Comparison of ENCODE assay signal across 23 cellular contexts in the genomic region with DNA sequence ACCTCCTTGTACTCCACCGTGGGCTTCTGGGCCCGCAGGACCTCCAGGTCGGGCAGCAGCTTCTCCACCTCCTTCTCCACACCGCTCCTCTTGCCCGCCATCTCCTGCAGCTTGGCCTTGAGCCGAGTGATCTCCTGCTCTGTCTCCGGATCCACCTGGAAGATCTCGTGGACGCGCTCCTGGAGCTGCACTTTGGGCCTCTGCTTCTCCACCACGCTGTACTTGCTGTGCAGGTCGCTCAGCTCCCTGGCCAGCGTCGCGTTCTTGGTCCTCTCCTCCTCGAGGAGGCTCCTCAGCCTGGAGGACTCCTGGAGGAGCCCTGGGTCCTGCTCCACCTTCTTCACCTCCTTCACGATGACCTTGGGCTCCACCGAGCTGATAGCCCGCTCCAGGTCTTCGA. TPM values are rescaled to one million over a fixed set of nuclear protein-coding genes. Genes with fewer than 3 reads are reported as not detected.
A peak's percentile ranks its signal among the peaks of the same experiment; 100 is the strongest.
DNase-seq lines count a peak whose midpoint lies in the region; ATAC-seq, FAIRE-seq and TF ChIP-seq lines count a peak whose summit lies in the region.
"Had no signal": no experiment of that assay in that cellular context is flagged by ENCODE, and none has a peak within 500 bp of the region (broad histone marks: within the 10 kb centered on the region; RNA-seq: fewer than 3 reads in every experiment).

No MANE protein-coding gene starts in this region.

- no peak for ATAC-seq in HCT116
- no peak for ATAC-seq in stimulated activated naive B cell treated with anti-CD40 and anti-IgM and Interleukin-4, amounts not matched to agents 10 μg/mL and 1 μg/mL and 100 μg/mL, for 72 hours (replicated peaks)
- ATAC-seq: CD8-positive, alpha-beta T cell; Right ventricle myocardium inferior had no signal

- H2BK15ac ChIP-seq in H1 (ENCODE audit: low read length) = no peak overlapping the region

- POLR2A ChIA-PET in HCT116 (lab: Charles Lee) = interaction anchor here (1.1 kb wide), 1 partner anchor 20 kb away, joined by 3 read pairs; no protein-coding TSS in a partner anchor
- POLR2A ChIA-PET in H1 (lab: Charles Lee; ENCODE audit: partially characterized antibody) = interaction anchor here (0.7 to 1.6 kb wide), 5 partner anchors 14 to 261 kb away, joined by 3 to 5 read pairs (median 3); no protein-coding TSS in a partner anchor

- H4K5ac ChIP-seq in H1 (ENCODE audit: insufficient read length, low read depth, low read length) = no peak overlapping the region

- H2AFZ ChIP-seq in HCT116 (ENCODE audit: low read depth, low read length, poor library complexity, severe bottlenecking) = no peak overlapping the region
- no peak overlapping the region for H2AFZ ChIP-seq in H1 (ENCODE audit: low read length)

- H3K4me3 ChIP-seq in HCT116 (replicated peaks in 1 of 2; ENCODE audit: low read depth in 1 of 2, low read length in 2 of 2) = no peak overlapping the region
- no peak overlapping the region for H3K4me3 ChIP-seq in H1 (ENCODE audit: extremely low read depth in 1 of 4, insufficient read depth in 2 of 4, low read depth in 3 of 4, low read length in 4 of 4)
- H3K4me3 ChIP-seq: HAP-1, SJSA1 had no signal

- peak overlapping the region; percentile 22 for H4K8ac ChIP-seq in H1 (ENCODE audit: extremely low read depth, insufficient read depth, low read length)

- H4K20me1 ChIP-seq in HCT116 (ENCODE audit: insufficient read depth) (no peaks in the 10 kb centered on the region), H1 (replicated peaks in 1 of 2; ENCODE audit: control insufficient read depth in 1 of 2, insufficient read depth in 2 of 2, low read length in 2 of 2) (no peaks in the 10 kb centered on the region)

- no peak overlapping the region for H3K18ac ChIP-seq in H1 (ENCODE audit: extremely low read depth, low read length)

- CTCF ChIA-PET in HCT116 (lab: Charles Lee) (interaction anchor here (1.8 to 7.1 kb wide), 2 partner anchors 9 to 104 kb away, joined by 8 to 68 read pairs; a partner anchor contains a TSS), H1 (lab: Charles Lee; ENCODE audit: partially characterized antibody) (interaction anchor here (0.5 to 32.0 kb wide), 12 partner anchors 5 to 177 kb away, joined by 3 to 885 read pairs (median 6); a partner anchor contains a TSS)

- H3K4me2 ChIP-seq in HCT116 (ENCODE audit: low read length) (no peak overlapping the region), H1 (ENCODE audit: insufficient read depth in 1 of 2, low read depth in 2 of 2, low read length in 2 of 2) (no peak overlapping the region)

- H3K23ac ChIP-seq in H1 (ENCODE audit: insufficient read length) = no peak overlapping the region

- FAIRE-seq in H1 (lab: Jason Lieb, UNC) = no peak
- FAIRE-seq: GM18507, HTR-8/SVneo had no signal

- H3K27me3 Mint-ChIP-seq in nephron progenitor cell (ENCODE audit: low read depth, poor library complexity) = peaks cover 11% of the 10 kb centered on the region
- H3K27me3 Mint-ChIP-seq in stimulated activated naive B cell treated with anti-CD40 and anti-IgM and Interleukin-4, amounts not matched to agents 10 μg/mL and 1 μg/mL and 100 μg/mL, for 72 hours = peaks cover 0 to 9% of the 10 kb centered on the region in 2 donors

- H3K9me3 Mint-ChIP-seq in nephron progenitor cell = no peaks in the 10 kb centered on the region
- no peaks in the 10 kb centered on the region for H3K9me3 Mint-ChIP-seq in stimulated activated naive B cell treated with anti-CD40 and anti-IgM and Interleukin-4, amounts not matched to agents 10 μg/mL and 1 μg/mL and 100 μg/mL, for 72 hours
- H3K9me3 Mint-ChIP-seq: CD8-positive, alpha-beta T cell had no signal

- H3K9me3 ChIP-seq in HCT116 (ENCODE audit: control insufficient read depth in 1 of 2, insufficient read depth in 1 of 2, low read depth in 1 of 2, low read length in 2 of 2) (no peaks in the 10 kb centered on the region), H1 (ENCODE audit: insufficient read depth in 2 of 2, low read depth in 1 of 2, low read length in 1 of 2) (no peaks in the 10 kb centered on the region; a peak in 1 of 4 replicates)
- H3K9me3 ChIP-seq: HAP-1, SJSA1 had no signal

- H3K27me3 ChIP-seq in HCT116 (ENCODE audit: insufficient read depth, low read length) (no peaks in the 10 kb centered on the region), H1 (replicated peaks in 1 of 4; ENCODE audit: control insufficient read depth in 3 of 4, extremely low read depth in 1 of 4, insufficient read depth in 3 of 4, low read length in 3 of 4) (no peaks in the 10 kb centered on the region; a peak in 1 of 7 replicates)
- H3K27me3 ChIP-seq: SJSA1 had no signal

- no peak for DNase-seq in HCT116 (ENCODE audit: low read depth, low spot score)
- no peak for DNase-seq in H1 (ENCODE audit: low read depth in 1 of 2, low spot score in 2 of 2)
- no peak for DNase-seq in nephron progenitor cell
- DNase-seq in stimulated activated naive B cell treated with anti-CD40 and anti-IgM and Interleukin-4, amounts not matched to agents 10 μg/mL and 1 μg/mL and 100 μg/mL, for 72 hours = no peak
- no peak for DNase-seq in KG1 (lab: John Stamatoyannopoulos, UW)
- no peak for DNase-seq in EL
- no peak for DNase-seq in NCI-H1436 treated with DMSO at 0.1 percent for 48 hours (lab: John Stamatoyannopoulos, UW)
- DNase-seq: ACHN; C1 segment of cervical spinal cord; CD8-positive, alpha-beta T cell; GDM1; IMR-90; Karpas-422; NCI-H1694 treated with DMSO at 0.1 percent for 48 hours; NCI-H2081 treated with DMSO at 0.1 percent for 48 hours; NCI-H2171 treated with DMSO at 0.1 percent for 48 hours; NCI-H524 treated with DMSO at 0.1 percent for 48 hours; NCI-H82 had no signal

- no peak overlapping the region for H3K14ac ChIP-seq in H1 (ENCODE audit: insufficient read length)

- peaks cover 8% of the 10 kb centered on the region for H3K36me3 Mint-ChIP-seq in nephron progenitor cell (ENCODE audit: low read depth)
- H3K36me3 Mint-ChIP-seq in stimulated activated naive B cell treated with anti-CD40 and anti-IgM and Interleukin-4, amounts not matched to agents 10 μg/mL and 1 μg/mL and 100 μg/mL, for 72 hours = peaks cover 4 to 16% of the 10 kb centered on the region in 2 donors
- H3K36me3 Mint-ChIP-seq: CD8-positive, alpha-beta T cell had no signal

- H3K79me2 ChIP-seq in HCT116 (ENCODE audit: insufficient read depth, low read length) (no peaks in the 10 kb centered on the region), H1 (ENCODE audit: control insufficient read depth in 1 of 2, insufficient read depth in 2 of 2, low read length in 2 of 2) (no peaks in the 10 kb centered on the region)

- H2BK12ac ChIP-seq in H1 (ENCODE audit: low read depth, low read length) = no peak overlapping the region

- no peaks in the 10 kb centered on the region for H3K79me1 ChIP-seq in H1 (ENCODE audit: low read depth, low read length)

- peak overlapping the region; percentile 36 for H3K27ac Mint-ChIP-seq in nephron progenitor cell
- H3K27ac Mint-ChIP-seq in stimulated activated naive B cell treated with anti-CD40 and anti-IgM and Interleukin-4, amounts not matched to agents 10 μg/mL and 1 μg/mL and 100 μg/mL, for 72 hours = peak overlapping the region; percentile 42
- H3K27ac Mint-ChIP-seq: CD8-positive, alpha-beta T cell had no signal

- H3K4ac ChIP-seq in H1 (replicated peaks; ENCODE audit: insufficient read length, low read depth, low read length) = peak overlapping the region; percentile 69

- H3K36me3 ChIP-seq in HCT116 (ENCODE audit: control insufficient read depth in 1 of 2, insufficient read depth in 2 of 2, low read length in 2 of 2) (peaks cover 28 to 31% of the 10 kb centered on the region in 2 experiments; a peak in 3 of 4 replicates), H1 (ENCODE audit: control insufficient read depth in 2 of 4, insufficient read depth in 4 of 4, low read length in 3 of 4) (no peaks in the 10 kb centered on the region; a peak in 1 of 8 replicates)
- H3K36me3 ChIP-seq: HAP-1 had no signal

- no peak for TF ChIP-seq POLR2A in HCT116 (IDR thresholded peaks at IDR 0.05; ENCODE audit: borderline replicate concordance, extremely low read depth, insufficient read depth, insufficient read length)
- no peak for TF ChIP-seq POLR2A in H1 (IDR thresholded peaks at IDR 0.05; ENCODE audit: control extremely low read depth in 1 of 2, low read depth in 2 of 2, low read length in 2 of 2)

- no peaks in the 10 kb centered on the region for H3K23me2 ChIP-seq in H1 (ENCODE audit: low read depth, low read length)

- no peak overlapping the region for H2BK120ac ChIP-seq in H1 (replicated peaks; ENCODE audit: low read depth, low read length)

- H2BK5ac ChIP-seq in H1 (ENCODE audit: low read depth, low read length) = no peak overlapping the region

- no peak for TF ChIP-seq EP300 in H1 (IDR thresholded peaks at IDR 0.05; ENCODE audit: borderline replicate concordance in 1 of 2, low read depth in 2 of 2, low read length in 2 of 2)

- TF ChIP-seq CTCF in HCT116 (IDR thresholded peaks at IDR 0.05 in 2 of 3, conservative IDR thresholded peaks at IDR 0.05 in 1 of 3; ENCODE audit: borderline replicate concordance in 1 of 3, insufficient read depth in 1 of 3, low read depth in 2 of 3, low read length in 2 of 3) (no peak), H1 (IDR thresholded peaks at IDR 0.05; ENCODE audit: control extremely low read depth in 1 of 3, insufficient read depth in 1 of 3, low read depth in 1 of 3, low read length in 3 of 3) (no peak), nephron progenitor cell (IDR thresholded peaks at IDR 0.05) (no peak)

- intact Hi-C loops in HCT116 (cut with micrococcal nuclease) = no loop called here

- no peak overlapping the region for H3K4me3 Mint-ChIP-seq in nephron progenitor cell
- no peak overlapping the region for H3K4me3 Mint-ChIP-seq in stimulated activated naive B cell treated with anti-CD40 and anti-IgM and Interleukin-4, amounts not matched to agents 10 μg/mL and 1 μg/mL and 100 μg/mL, for 72 hours
- H3K4me3 Mint-ChIP-seq: CD8-positive, alpha-beta T cell had no signal

- H3K27ac ChIP-seq in HCT116 (ENCODE audit: low read depth, low read length) (no peak overlapping the region; the same call in 1 of the 2 replicates), H1 (ENCODE audit: low read depth, low read length) (no peak overlapping the region)
- H3K27ac ChIP-seq: SJSA1 had no signal

- no peak overlapping the region for H2BK20ac ChIP-seq in H1 (ENCODE audit: low read length)

- H3K9me2 ChIP-seq in HCT116 (ENCODE audit: insufficient read depth) = no peaks in the 10 kb centered on the region

- BruUV-seq in HCT116 (replicated peaks; lab: Mats Ljungman, UMichigan) = TSS peak; percentile 24

- no peak overlapping the region for H4K91ac ChIP-seq in H1 (replicated peaks; ENCODE audit: insufficient read length, low read length)

- 91% methylated on average over 19 of the region's 20 CpGs; no CpG with 5 or more reads in 1 of the 2 experiments for WGBS in H1 (ENCODE audit: extremely low coverage in 1 of 2, insufficient coverage in 1 of 2, insufficient read length in 1 of 2, insufficient replicate concordance in 2 of 2, low coverage in 1 of 2, low lambda C conversion rate in 2 of 2, missing lambda C conversion rate in 1 of 2), 2 experiments

- RAD21 ChIA-PET in HCT116 (lab: Charles Lee; ENCODE audit: low non-redundant PET in 1 of 2, low total read pairs in 2 of 2, uncharacterized antibody in 2 of 2, unreplicated experiment in 2 of 2) = no interaction called here

- no peak overlapping the region for H3K56ac ChIP-seq in H1 (replicated peaks; ENCODE audit: insufficient read length, low read depth, low read length)

- H3K4me1 ChIP-seq in HCT116 (ENCODE audit: control insufficient read depth in 1 of 2, insufficient read depth in 2 of 2, low read length in 2 of 2) (peaks cover 0 to 14% of the 10 kb centered on the region in 2 experiments; a peak in 2 of 4 replicates), H1 (replicated peaks in 1 of 4; ENCODE audit: control insufficient read depth in 3 of 4, insufficient read depth in 4 of 4, low read length in 3 of 4) (peaks cover 0 to 1% (median under 1%) of the 10 kb centered on the region in 4 experiments; a peak in 3 of 7 replicates)
- H3K4me1 ChIP-seq: HAP-1 had no signal

- no peak overlapping the region for H2AK5ac ChIP-seq in H1 (ENCODE audit: low read depth, low read length)

- TF ChIP-seq RAD21 in HCT116 (IDR thresholded peaks at IDR 0.05; ENCODE audit: low read depth) (no peak), H1 (IDR thresholded peaks at IDR 0.05 in 1 of 2, conservative IDR thresholded peaks at IDR 0.05 in 1 of 2; ENCODE audit: low read depth in 2 of 2, low read length in 2 of 2) (no peak)

- peaks cover 26% of the 10 kb centered on the region for H3K4me1 Mint-ChIP-seq in nephron progenitor cell
- H3K4me1 Mint-ChIP-seq in stimulated activated naive B cell treated with anti-CD40 and anti-IgM and Interleukin-4, amounts not matched to agents 10 μg/mL and 1 μg/mL and 100 μg/mL, for 72 hours = peaks cover 8 to 14% of the 10 kb centered on the region in 2 donors

- H3K9ac ChIP-seq in HCT116 (ENCODE audit: low read length) (no peak overlapping the region), H1 (replicated peaks in 1 of 4; ENCODE audit: extremely low read depth in 1 of 4, low read depth in 3 of 4, low read length in 3 of 4) (no peak overlapping the region)

RNA-seq across cellular contexts. Expression of a gene that starts 8.8 kb away (rescaled TPM):
- 7.1 TPM for total RNA-seq in HCT116 (2021; ENCODE audit: unreplicated experiment)
- 6.4 and 6.9 TPM in 2 replicates for polyA plus RNA-seq in HCT116 (2012)
- 7.4 and 10.0 TPM in 2 replicates for total RNA-seq in H1 (2021; fragmentation: NEBNext Ultra II Directional; extraction: Animal tissue kit (Norgen Biotek cat#: 25700))
- polyA plus RNA-seq in H1 (2011; rRNA removed) = 14.6 and 20.1 TPM in 2 replicates
- polyA plus RNA-seq in H1 (2011; cell fraction: cytosol; rRNA removed) = 20.6 TPM
- polyA plus RNA-seq in H1 (2011; cell fraction: nucleus; rRNA removed) = 80.0 TPM
- polyA plus RNA-seq in H1 (2012, experiment 1 of 2) = 13.7 to 20.1 TPM (median 15.9 TPM) in 4 replicates
- 6.3 TPM for polyA plus RNA-seq in H1 (2012, experiment 2 of 2)
- polyA plus RNA-seq in H1 (2013, experiment 1 of 2) = 9.5 TPM
- polyA plus RNA-seq in H1 (2013, experiment 2 of 2) = 8.7 TPM
- 3.3 and 4.3 TPM in 2 replicates for polyA minus RNA-seq in H1 (2011; rRNA and poly(A)+ RNA removed)
- 0.88 TPM for polyA minus RNA-seq in H1 (2011; cell fraction: cytosol; rRNA and poly(A)+ RNA removed)
- polyA minus RNA-seq in H1 (2011; cell fraction: nucleus; rRNA and poly(A)+ RNA removed) = 5.2 TPM

RNA-seq across cellular contexts. Expression of a gene that starts 17.7 kb away (rescaled TPM):
- total RNA-seq in HCT116 (2021; ENCODE audit: unreplicated experiment) = 58.0 TPM
- 38.3 and 41.0 TPM in 2 replicates for polyA plus RNA-seq in HCT116 (2012)
- 0.75 and 0.99 TPM in 2 replicates for total RNA-seq in H1 (2021; fragmentation: NEBNext Ultra II Directional; extraction: Animal tissue kit (Norgen Biotek cat#: 25700))
- polyA plus RNA-seq in H1 (2011; rRNA removed) = 0.20 and 0.35 TPM in 2 replicates
- 0.25 TPM for polyA plus RNA-seq in H1 (2011; cell fraction: cytosol; rRNA removed)
- polyA plus RNA-seq in H1 (2011; cell fraction: nucleus; rRNA removed) = 0.98 TPM
- 0.30 to 0.69 TPM (median 0.51 TPM) in 4 replicates for polyA plus RNA-seq in H1 (2012, experiment 1 of 2)
- polyA plus RNA-seq in H1 (2012, experiment 2 of 2) = 0.20 TPM
- polyA plus RNA-seq in H1 (2013, experiment 1 of 2) = 0.55 TPM
- 0.40 TPM for polyA plus RNA-seq in H1 (2013, experiment 2 of 2)
- 0.06 and 0.12 TPM in 2 replicates for polyA minus RNA-seq in H1 (2011; rRNA and poly(A)+ RNA removed)
- polyA minus RNA-seq in H1 (2011; cell fraction: cytosol; rRNA and poly(A)+ RNA removed) = 0.88 TPM
- 0.30 TPM for polyA minus RNA-seq in H1 (2011; cell fraction: nucleus; rRNA and poly(A)+ RNA removed)
- total RNA-seq: IMR-90, SJSA1 had no signal
- polyA plus RNA-seq: IMR-90 had no signal

RNA-seq across cellular contexts. Expression of a gene that starts 30.4 kb away (rescaled TPM):
- total RNA-seq in HCT116 (2021; ENCODE audit: unreplicated experiment) = 18.5 TPM
- polyA plus RNA-seq in HCT116 (2012) = 19.3 and 22.6 TPM in 2 replicates
- total RNA-seq in H1 (2021; fragmentation: NEBNext Ultra II Directional; extraction: Animal tissue kit (Norgen Biotek cat#: 25700)) = 15.9 and 17.6 TPM in 2 replicates
- 18.7 and 24.5 TPM in 2 replicates for polyA plus RNA-seq in H1 (2011; rRNA removed)
- 27.9 TPM for polyA plus RNA-seq in H1 (2011; cell fraction: cytosol; rRNA removed)
- polyA plus RNA-seq in H1 (2011; cell fraction: nucleus; rRNA removed) = 56.7 TPM
- polyA plus RNA-seq in H1 (2012, experiment 1 of 2) = 18.1 to 21.7 TPM (median 18.9 TPM) in 4 replicates
- polyA plus RNA-seq in H1 (2012, experiment 2 of 2) = 19.7 TPM
- polyA plus RNA-seq in H1 (2013, experiment 1 of 2) = 16.5 TPM
- 15.2 TPM for polyA plus RNA-seq in H1 (2013, experiment 2 of 2)
- 8.7 and 12.2 TPM in 2 replicates for polyA minus RNA-seq in H1 (2011; rRNA and poly(A)+ RNA removed)
- polyA minus RNA-seq in H1 (2011; cell fraction: cytosol; rRNA and poly(A)+ RNA removed) = 6.6 TPM
- 5.1 TPM for polyA minus RNA-seq in H1 (2011; cell fraction: nucleus; rRNA and poly(A)+ RNA removed)

RNA-seq across cellular contexts. Expression of a gene that starts 30.5 kb away (rescaled TPM):
- 50.2 TPM for total RNA-seq in HCT116 (2021; ENCODE audit: unreplicated experiment)
- polyA plus RNA-seq in HCT116 (2012) = 25.1 and 34.4 TPM in 2 replicates
- 27.4 and 30.4 TPM in 2 replicates for total RNA-seq in H1 (2021; fragmentation: NEBNext Ultra II Directional; extraction: Animal tissue kit (Norgen Biotek cat#: 25700))
- 10.2 and 10.5 TPM in 2 replicates for polyA plus RNA-seq in H1 (2011; rRNA removed)
- polyA plus RNA-seq in H1 (2011; cell fraction: cytosol; rRNA removed) = 11.3 TPM
- 20.2 TPM for polyA plus RNA-seq in H1 (2011; cell fraction: nucleus; rRNA removed)
- polyA plus RNA-seq in H1 (2012, experiment 1 of 2) = 14.7 to 17.4 TPM (median 15.9 TPM) in 4 replicates
- 3.5 TPM for polyA plus RNA-seq in H1 (2012, experiment 2 of 2)
- polyA plus RNA-seq in H1 (2013, experiment 1 of 2) = 8.5 TPM
- 7.3 TPM for polyA plus RNA-seq in H1 (2013, experiment 2 of 2)
- 70.0 and 84.0 TPM in 2 replicates for polyA minus RNA-seq in H1 (2011; rRNA and poly(A)+ RNA removed)
- 61.4 TPM for polyA minus RNA-seq in H1 (2011; cell fraction: cytosol; rRNA and poly(A)+ RNA removed)
- 33.9 TPM for polyA minus RNA-seq in H1 (2011; cell fraction: nucleus; rRNA and poly(A)+ RNA removed)

Comparison
In these comparisons a context has a peak if more than half of its experiments do, and no peak if none do; other contexts are left out.
1. RNA of a gene that starts 17.7 kb away (total RNA-seq): 58.0 TPM in HCT116 (single experiment); 0.75 to 0.99 TPM in H1; every median in the first group is over 10 times any median in the second.